ENCODE assay signal across 1 cellular context in the genomic region with DNA sequence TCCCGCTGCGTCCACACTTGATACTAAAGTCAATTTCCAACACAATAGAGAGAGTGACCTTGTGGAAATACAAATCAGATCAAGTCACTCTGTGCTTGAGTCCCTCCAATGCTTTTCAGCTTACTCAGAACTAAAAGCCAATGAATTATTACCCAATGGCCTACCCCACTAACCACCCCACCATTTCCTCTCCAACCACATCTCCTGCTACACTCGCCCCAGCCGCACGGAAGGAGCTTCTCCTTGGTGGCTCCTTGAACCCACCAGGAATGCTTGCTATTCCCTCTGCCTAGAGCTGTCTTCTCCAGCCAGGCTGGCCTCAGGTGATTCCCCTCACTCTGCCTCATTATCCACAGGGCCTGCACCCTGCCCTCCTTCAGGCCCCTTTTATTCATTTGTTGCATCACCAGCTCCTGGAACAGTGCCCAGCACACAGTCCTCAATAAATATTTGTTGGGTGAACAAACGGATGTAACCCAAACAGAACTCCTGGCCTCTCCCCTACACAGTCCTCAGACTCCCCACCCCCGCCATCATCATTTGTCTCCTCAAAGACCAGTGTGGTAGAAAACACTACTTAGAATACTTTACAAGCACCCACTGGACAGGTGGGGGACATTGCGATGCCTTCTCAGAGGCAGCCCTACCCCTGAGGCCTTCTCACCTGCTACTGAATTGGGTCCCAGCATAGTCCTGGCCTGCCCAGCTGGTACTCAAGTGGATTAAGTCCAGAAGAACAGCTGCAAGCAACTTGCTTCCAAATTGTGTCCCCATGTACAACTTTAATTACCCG.
TF ChIP-seq lines count a peak whose summit lies in the region.

No MANE protein-coding gene starts in this region.

TF ChIP-seq in HepG2, 621 proteins besides CTCF, POLR2A, EP300 and RAD21 (continued from another document and continues in another):
- TF ChIP-seq, protein P1, sequence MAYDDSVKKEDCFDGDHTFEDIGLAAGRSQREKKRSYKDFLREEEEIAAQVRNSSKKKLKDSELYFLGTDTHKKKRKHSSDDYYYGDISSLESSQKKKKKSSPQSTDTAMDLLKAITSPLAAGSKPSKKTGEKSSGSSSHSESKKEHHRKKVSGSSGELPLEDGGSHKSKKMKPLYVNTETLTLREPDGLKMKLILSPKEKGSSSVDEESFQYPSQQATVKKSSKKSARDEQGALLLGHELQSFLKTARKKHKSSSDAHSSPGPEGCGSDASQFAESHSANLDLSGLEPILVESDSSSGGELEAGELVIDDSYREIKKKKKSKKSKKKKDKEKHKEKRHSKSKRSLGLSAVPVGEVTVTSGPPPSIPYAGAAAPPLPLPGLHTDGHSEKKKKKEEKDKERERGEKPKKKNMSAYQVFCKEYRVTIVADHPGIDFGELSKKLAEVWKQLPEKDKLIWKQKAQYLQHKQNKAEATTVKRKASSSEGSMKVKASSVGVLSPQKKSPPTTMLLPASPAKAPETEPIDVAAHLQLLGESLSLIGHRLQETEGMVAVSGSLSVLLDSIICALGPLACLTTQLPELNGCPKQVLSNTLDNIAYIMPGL (CRISPR knock-in tag; IDR thresholded peaks at IDR 0.05; ENCODE audit: borderline replicate concordance in 1 of 2, low read depth in 1 of 2) = peak in 1 of 2 experiments; percentile 22; a peak in 1 of 4 replicates
- peak; percentile 77 for TF ChIP-seq ZFX (CRISPR knock-in tag; IDR thresholded peaks at IDR 0.05; ENCODE audit: low read depth)
- TF ChIP-seq CENPT (CRISPR knock-in tag; IDR thresholded peaks at IDR 0.05; ENCODE audit: low read depth) = no peak
- 0 out of 2 replicates have a peak, but pooled peaks have one; percentile 46 for TF ChIP-seq ZNF329 (CRISPR knock-in tag; IDR thresholded peaks at IDR 0.05; ENCODE audit: low read depth)
- 0 out of 2 replicates have a peak, but pooled peaks have one; percentile 65 for TF ChIP-seq CBFB (CRISPR knock-in tag; IDR thresholded peaks at IDR 0.05)
- TF ChIP-seq SRSF4 (IDR thresholded peaks at IDR 0.05; ENCODE audit: low read depth, low read length, poor library complexity, severe bottlenecking) = no peak
- TF ChIP-seq, protein P2, sequence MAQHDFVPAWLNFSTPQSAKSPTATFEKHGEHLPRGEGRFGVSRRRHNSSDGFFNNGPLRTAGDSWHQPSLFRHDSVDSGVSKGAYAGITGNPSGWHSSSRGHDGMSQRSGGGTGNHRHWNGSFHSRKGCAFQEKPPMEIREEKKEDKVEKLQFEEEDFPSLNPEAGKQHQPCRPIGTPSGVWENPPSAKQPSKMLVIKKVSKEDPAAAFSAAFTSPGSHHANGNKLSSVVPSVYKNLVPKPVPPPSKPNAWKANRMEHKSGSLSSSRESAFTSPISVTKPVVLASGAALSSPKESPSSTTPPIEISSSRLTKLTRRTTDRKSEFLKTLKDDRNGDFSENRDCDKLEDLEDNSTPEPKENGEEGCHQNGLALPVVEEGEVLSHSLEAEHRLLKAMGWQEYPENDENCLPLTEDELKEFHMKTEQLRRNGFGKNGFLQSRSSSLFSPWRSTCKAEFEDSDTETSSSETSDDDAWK (CRISPR knock-in tag; IDR thresholded peaks at IDR 0.05) = no peak
- TF ChIP-seq NCOA5 (CRISPR knock-in tag; IDR thresholded peaks at IDR 0.05) = no peak
- no peak for TF ChIP-seq ZNF3 (CRISPR knock-in tag; IDR thresholded peaks at IDR 0.05)
- TF ChIP-seq, protein P3, sequence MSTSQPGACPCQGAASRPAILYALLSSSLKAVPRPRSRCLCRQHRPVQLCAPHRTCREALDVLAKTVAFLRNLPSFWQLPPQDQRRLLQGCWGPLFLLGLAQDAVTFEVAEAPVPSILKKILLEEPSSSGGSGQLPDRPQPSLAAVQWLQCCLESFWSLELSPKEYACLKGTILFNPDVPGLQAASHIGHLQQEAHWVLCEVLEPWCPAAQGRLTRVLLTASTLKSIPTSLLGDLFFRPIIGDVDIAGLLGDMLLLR (CRISPR knock-in tag; IDR thresholded peaks at IDR 0.05) = no peak
- TF ChIP-seq KAT8 (CRISPR knock-in tag; IDR thresholded peaks at IDR 0.05) = peak; percentile 63
- no peak for TF ChIP-seq PRMT3 (CRISPR knock-in tag; IDR thresholded peaks at IDR 0.05; ENCODE audit: borderline replicate concordance, low read depth)
- no peak for TF ChIP-seq ZFP36L2 (CRISPR knock-in tag; IDR thresholded peaks at IDR 0.05)
- TF ChIP-seq, protein P4, sequence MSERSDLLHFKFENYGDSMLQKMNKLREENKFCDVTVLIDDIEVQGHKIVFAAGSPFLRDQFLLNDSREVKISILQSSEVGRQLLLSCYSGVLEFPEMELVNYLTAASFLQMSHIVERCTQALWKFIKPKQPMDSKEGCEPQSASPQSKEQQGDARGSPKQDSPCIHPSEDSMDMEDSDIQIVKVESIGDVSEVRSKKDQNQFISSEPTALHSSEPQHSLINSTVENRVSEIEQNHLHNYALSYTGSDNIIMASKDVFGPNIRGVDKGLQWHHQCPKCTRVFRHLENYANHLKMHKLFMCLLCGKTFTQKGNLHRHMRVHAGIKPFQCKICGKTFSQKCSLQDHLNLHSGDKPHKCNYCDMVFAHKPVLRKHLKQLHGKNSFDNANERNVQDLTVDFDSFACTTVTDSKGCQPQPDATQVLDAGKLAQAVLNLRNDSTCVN (CRISPR knock-in tag; IDR thresholded peaks at IDR 0.05; ENCODE audit: borderline replicate concordance) = no peak; the same call in 1 of the 2 replicates
- TF ChIP-seq, protein P5, sequence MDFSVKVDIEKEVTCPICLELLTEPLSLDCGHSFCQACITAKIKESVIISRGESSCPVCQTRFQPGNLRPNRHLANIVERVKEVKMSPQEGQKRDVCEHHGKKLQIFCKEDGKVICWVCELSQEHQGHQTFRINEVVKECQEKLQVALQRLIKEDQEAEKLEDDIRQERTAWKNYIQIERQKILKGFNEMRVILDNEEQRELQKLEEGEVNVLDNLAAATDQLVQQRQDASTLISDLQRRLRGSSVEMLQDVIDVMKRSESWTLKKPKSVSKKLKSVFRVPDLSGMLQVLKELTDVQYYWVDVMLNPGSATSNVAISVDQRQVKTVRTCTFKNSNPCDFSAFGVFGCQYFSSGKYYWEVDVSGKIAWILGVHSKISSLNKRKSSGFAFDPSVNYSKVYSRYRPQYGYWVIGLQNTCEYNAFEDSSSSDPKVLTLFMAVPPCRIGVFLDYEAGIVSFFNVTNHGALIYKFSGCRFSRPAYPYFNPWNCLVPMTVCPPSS (IDR thresholded peaks at IDR 0.05) = no peak
- TF ChIP-seq, protein P6, sequence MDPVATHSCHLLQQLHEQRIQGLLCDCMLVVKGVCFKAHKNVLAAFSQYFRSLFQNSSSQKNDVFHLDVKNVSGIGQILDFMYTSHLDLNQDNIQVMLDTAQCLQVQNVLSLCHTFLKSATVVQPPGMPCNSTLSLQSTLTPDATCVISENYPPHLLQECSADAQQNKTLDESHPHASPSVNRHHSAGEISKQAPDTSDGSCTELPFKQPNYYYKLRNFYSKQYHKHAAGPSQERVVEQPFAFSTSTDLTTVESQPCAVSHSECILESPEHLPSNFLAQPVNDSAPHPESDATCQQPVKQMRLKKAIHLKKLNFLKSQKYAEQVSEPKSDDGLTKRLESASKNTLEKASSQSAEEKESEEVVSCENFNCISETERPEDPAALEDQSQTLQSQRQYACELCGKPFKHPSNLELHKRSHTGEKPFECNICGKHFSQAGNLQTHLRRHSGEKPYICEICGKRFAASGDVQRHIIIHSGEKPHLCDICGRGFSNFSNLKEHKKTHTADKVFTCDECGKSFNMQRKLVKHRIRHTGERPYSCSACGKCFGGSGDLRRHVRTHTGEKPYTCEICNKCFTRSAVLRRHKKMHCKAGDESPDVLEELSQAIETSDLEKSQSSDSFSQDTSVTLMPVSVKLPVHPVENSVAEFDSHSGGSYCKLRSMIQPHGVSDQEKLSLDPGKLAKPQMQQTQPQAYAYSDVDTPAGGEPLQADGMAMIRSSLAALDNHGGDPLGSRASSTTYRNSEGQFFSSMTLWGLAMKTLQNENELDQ (CRISPR knock-in tag; IDR thresholded peaks at IDR 0.05; ENCODE audit: borderline replicate concordance) = no peak
- TF ChIP-seq, protein P7, sequence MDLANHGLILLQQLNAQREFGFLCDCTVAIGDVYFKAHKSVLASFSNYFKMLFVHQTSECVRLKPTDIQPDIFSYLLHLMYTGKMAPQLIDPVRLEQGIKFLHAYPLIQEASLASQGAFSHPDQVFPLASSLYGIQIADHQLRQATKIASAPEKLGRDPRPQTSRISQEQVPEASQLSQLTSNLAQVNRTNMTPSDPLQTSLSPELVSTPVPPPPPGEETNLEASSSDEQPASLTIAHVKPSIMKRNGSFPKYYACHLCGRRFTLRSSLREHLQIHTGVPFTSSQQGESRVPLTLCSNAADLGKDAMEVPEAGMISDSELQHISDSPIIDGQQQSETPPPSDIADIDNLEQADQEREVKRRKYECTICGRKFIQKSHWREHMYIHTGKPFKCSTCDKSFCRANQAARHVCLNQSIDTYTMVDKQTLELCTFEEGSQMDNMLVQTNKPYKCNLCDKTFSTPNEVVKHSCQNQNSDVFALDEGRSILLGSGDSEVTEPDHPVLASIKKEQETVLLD (CRISPR knock-in tag; IDR thresholded peaks at IDR 0.05; ENCODE audit: low read depth) = 0 out of 2 replicates have a peak, but pooled peaks have one; percentile 59
- no peak for TF ChIP-seq ZNF432 (CRISPR knock-in tag; IDR thresholded peaks at IDR 0.05; ENCODE audit: borderline replicate concordance)
- TF ChIP-seq, protein P8, sequence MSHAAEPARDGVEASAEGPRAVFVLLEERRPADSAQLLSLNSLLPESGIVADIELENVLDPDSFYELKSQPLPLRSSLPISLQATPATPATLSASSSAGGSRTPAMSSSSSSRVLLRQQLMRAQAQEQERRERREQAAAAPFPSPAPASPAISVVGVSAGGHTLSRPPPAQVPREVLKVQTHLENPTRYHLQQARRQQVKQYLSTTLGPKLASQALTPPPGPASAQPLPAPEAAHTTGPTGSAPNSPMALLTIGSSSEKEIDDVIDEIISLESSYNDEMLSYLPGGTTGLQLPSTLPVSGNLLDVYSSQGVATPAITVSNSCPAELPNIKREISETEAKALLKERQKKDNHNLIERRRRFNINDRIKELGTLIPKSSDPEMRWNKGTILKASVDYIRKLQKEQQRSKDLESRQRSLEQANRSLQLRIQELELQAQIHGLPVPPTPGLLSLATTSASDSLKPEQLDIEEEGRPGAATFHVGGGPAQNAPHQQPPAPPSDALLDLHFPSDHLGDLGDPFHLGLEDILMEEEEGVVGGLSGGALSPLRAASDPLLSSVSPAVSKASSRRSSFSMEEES (CRISPR knock-in tag; IDR thresholded peaks at IDR 0.05) = peak; percentile 69
- no peak for TF ChIP-seq SMAD9 (CRISPR knock-in tag; IDR thresholded peaks at IDR 0.05)
- TF ChIP-seq POLR2AphosphoS2 (IDR thresholded peaks at IDR 0.05; ENCODE audit: low read depth, low read length) = no peak
- TF ChIP-seq ZNF12 (CRISPR knock-in tag; IDR thresholded peaks at IDR 0.05) = no peak
- TF ChIP-seq GATAD1 (CRISPR knock-in tag; IDR thresholded peaks at IDR 0.05) = 0 out of 2 replicates have a peak, but pooled peaks have one; percentile 28
- TF ChIP-seq, protein P9, sequence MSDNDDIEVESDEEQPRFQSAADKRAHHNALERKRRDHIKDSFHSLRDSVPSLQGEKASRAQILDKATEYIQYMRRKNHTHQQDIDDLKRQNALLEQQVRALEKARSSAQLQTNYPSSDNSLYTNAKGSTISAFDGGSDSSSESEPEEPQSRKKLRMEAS (IDR thresholded peaks at IDR 0.05) = peak; percentile 49; the same call in 1 of the 2 replicates
- TF ChIP-seq SCMH1 (CRISPR knock-in tag; IDR thresholded peaks at IDR 0.05; ENCODE audit: borderline replicate concordance) = no peak
- TF ChIP-seq HMG20B (CRISPR knock-in tag; conservative IDR thresholded peaks at IDR 0.05) = peak; percentile 57; the same call in 1 of the 2 replicates
- peak; percentile 20; the same call in 1 of the 2 replicates for TF ChIP-seq NR1H2 (CRISPR knock-in tag; IDR thresholded peaks at IDR 0.05; ENCODE audit: borderline replicate concordance, low read depth)
- peak; percentile 83; the same call in 1 of the 2 replicates for TF ChIP-seq ZNF292 (CRISPR knock-in tag; IDR thresholded peaks at IDR 0.05; ENCODE audit: borderline replicate concordance, low read depth)
- TF ChIP-seq, protein P10, sequence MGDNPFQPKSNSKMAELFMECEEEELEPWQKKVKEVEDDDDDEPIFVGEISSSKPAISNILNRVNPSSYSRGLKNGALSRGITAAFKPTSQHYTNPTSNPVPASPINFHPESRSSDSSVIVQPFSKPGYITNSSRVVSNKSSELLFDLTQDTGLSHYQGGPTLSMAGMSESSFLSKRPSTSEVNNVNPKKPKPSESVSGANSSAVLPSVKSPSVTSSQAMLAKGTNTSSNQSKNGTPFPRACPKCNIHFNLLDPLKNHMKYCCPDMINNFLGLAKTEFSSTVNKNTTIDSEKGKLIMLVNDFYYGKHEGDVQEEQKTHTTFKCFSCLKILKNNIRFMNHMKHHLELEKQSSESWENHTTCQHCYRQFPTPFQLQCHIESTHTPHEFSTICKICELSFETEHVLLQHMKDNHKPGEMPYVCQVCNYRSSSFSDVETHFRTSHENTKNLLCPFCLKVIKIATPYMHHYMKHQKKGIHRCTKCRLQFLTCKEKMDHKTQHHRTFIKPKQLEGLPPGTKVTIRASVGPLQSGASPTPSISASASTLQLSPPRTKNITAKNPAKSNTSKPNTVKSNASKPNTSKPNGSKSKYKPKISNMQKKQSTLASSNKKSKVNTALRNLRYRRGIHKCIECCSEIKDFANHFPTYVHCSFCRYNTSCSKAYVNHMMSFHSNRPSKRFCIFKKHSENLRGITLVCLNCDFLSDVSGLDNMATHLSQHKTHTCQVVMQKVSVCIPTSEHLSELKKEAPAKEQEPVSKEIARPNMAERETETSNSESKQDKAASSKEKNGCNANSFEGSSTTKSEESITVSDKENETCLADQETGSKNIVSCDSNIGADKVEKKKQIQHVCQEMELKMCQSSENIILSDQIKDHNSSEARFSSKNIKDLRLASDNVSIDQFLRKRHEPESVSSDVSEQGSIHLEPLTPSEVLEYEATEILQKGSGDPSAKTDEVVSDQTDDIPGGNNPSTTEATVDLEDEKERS (CRISPR knock-in tag; IDR thresholded peaks at IDR 0.05) = 0 out of 2 replicates have a peak, but pooled peaks have one; percentile 38
- TF ChIP-seq ZNF713 (CRISPR knock-in tag; IDR thresholded peaks at IDR 0.05) = no peak
- no peak for TF ChIP-seq HNRNPL (IDR thresholded peaks at IDR 0.05; ENCODE audit: low read depth, low read length)
- TF ChIP-seq ZNF350 (CRISPR knock-in tag; IDR thresholded peaks at IDR 0.05; ENCODE audit: borderline replicate concordance, low read depth) = peak; percentile 73
- no peak for TF ChIP-seq ZNF777 (CRISPR knock-in tag; IDR thresholded peaks at IDR 0.05)
- TF ChIP-seq, protein P11, sequence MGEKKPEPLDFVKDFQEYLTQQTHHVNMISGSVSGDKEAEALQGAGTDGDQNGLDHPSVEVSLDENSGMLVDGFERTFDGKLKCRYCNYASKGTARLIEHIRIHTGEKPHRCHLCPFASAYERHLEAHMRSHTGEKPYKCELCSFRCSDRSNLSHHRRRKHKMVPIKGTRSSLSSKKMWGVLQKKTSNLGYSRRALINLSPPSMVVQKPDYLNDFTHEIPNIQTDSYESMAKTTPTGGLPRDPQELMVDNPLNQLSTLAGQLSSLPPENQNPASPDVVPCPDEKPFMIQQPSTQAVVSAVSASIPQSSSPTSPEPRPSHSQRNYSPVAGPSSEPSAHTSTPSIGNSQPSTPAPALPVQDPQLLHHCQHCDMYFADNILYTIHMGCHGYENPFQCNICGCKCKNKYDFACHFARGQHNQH (CRISPR knock-in tag; IDR thresholded peaks at IDR 0.05) = peak; percentile 87
